In genomic region chr5:149960272-149961185, GRCh38 we compare ENCODE assay signal across 1 cellular context.
TF ChIP-seq lines count a peak whose summit lies in the region.

SLC26A2 (plus strand) TSS chr5:149960758; CDS start chr5:149977653, 16,895 bp downstream.

TF ChIP-seq in WTC11, 78 proteins besides CTCF, POLR2A, EP300 and RAD21 (continued from another document and continues in another):
- no peak for TF ChIP-seq ZNF532 (CRISPR knock-in tag; IDR thresholded peaks at IDR 0.05; ENCODE audit: borderline replicate concordance)
- no peak; the same call in 1 of the 2 replicates for TF ChIP-seq SMAD3 (CRISPR knock-in tag; IDR thresholded peaks at IDR 0.05; ENCODE audit: borderline replicate concordance)
- 0 out of 2 replicates have a peak, but pooled peaks have one; percentile 62 for TF ChIP-seq KAT7 (CRISPR knock-in tag; IDR thresholded peaks at IDR 0.05; ENCODE audit: borderline replicate concordance)
- TF ChIP-seq, protein P1, sequence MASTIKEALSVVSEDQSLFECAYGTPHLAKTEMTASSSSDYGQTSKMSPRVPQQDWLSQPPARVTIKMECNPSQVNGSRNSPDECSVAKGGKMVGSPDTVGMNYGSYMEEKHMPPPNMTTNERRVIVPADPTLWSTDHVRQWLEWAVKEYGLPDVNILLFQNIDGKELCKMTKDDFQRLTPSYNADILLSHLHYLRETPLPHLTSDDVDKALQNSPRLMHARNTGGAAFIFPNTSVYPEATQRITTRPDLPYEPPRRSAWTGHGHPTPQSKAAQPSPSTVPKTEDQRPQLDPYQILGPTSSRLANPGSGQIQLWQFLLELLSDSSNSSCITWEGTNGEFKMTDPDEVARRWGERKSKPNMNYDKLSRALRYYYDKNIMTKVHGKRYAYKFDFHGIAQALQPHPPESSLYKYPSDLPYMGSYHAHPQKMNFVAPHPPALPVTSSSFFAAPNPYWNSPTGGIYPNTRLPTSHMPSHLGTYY (CRISPR knock-in tag; IDR thresholded peaks at IDR 0.05) = no peak
- no peak for TF ChIP-seq MLX (CRISPR knock-in tag; IDR thresholded peaks at IDR 0.05)
- peak; percentile 86 for TF ChIP-seq MAX (CRISPR knock-in tag; IDR thresholded peaks at IDR 0.05)
- TF ChIP-seq, protein P2, sequence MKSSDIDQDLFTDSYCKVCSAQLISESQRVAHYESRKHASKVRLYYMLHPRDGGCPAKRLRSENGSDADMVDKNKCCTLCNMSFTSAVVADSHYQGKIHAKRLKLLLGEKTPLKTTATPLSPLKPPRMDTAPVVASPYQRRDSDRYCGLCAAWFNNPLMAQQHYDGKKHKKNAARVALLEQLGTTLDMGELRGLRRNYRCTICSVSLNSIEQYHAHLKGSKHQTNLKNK (CRISPR knock-in tag; IDR thresholded peaks at IDR 0.05) = no peak
- no peak for TF ChIP-seq JUN (CRISPR knock-in tag; IDR thresholded peaks at IDR 0.05)
- TF ChIP-seq, protein P3, sequence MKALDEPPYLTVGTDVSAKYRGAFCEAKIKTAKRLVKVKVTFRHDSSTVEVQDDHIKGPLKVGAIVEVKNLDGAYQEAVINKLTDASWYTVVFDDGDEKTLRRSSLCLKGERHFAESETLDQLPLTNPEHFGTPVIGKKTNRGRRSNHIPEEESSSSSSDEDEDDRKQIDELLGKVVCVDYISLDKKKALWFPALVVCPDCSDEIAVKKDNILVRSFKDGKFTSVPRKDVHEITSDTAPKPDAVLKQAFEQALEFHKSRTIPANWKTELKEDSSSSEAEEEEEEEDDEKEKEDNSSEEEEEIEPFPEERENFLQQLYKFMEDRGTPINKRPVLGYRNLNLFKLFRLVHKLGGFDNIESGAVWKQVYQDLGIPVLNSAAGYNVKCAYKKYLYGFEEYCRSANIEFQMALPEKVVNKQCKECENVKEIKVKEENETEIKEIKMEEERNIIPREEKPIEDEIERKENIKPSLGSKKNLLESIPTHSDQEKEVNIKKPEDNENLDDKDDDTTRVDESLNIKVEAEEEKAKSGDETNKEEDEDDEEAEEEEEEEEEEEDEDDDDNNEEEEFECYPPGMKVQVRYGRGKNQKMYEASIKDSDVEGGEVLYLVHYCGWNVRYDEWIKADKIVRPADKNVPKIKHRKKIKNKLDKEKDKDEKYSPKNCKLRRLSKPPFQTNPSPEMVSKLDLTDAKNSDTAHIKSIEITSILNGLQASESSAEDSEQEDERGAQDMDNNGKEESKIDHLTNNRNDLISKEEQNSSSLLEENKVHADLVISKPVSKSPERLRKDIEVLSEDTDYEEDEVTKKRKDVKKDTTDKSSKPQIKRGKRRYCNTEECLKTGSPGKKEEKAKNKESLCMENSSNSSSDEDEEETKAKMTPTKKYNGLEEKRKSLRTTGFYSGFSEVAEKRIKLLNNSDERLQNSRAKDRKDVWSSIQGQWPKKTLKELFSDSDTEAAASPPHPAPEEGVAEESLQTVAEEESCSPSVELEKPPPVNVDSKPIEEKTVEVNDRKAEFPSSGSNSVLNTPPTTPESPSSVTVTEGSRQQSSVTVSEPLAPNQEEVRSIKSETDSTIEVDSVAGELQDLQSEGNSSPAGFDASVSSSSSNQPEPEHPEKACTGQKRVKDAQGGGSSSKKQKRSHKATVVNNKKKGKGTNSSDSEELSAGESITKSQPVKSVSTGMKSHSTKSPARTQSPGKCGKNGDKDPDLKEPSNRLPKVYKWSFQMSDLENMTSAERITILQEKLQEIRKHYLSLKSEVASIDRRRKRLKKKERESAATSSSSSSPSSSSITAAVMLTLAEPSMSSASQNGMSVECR (CRISPR knock-in tag; IDR thresholded peaks at IDR 0.05; ENCODE audit: borderline replicate concordance) = peak; percentile 46; the same call in 1 of the 2 replicates
- no peak for TF ChIP-seq PREB (CRISPR knock-in tag; IDR thresholded peaks at IDR 0.05; ENCODE audit: borderline replicate concordance)
- no peak for TF ChIP-seq NFATC4 (CRISPR knock-in tag; IDR thresholded peaks at IDR 0.05)
- TF ChIP-seq ESRRA (CRISPR knock-in tag; IDR thresholded peaks at IDR 0.05; ENCODE audit: borderline replicate concordance) = no peak; the same call in 1 of the 2 replicates
- TF ChIP-seq, protein P4, sequence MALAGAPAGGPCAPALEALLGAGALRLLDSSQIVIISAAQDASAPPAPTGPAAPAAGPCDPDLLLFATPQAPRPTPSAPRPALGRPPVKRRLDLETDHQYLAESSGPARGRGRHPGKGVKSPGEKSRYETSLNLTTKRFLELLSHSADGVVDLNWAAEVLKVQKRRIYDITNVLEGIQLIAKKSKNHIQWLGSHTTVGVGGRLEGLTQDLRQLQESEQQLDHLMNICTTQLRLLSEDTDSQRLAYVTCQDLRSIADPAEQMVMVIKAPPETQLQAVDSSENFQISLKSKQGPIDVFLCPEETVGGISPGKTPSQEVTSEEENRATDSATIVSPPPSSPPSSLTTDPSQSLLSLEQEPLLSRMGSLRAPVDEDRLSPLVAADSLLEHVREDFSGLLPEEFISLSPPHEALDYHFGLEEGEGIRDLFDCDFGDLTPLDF (CRISPR knock-in tag; IDR thresholded peaks at IDR 0.05) = no peak
- peak; percentile 27; the same call in 1 of the 2 replicates for TF ChIP-seq GABPB1 (CRISPR knock-in tag; IDR thresholded peaks at IDR 0.05)
- peak; percentile 87; the same call in 1 of the 2 replicates for TF ChIP-seq FOXP1 (CRISPR knock-in tag; IDR thresholded peaks at IDR 0.05; ENCODE audit: borderline replicate concordance)
- TF ChIP-seq CDX4 (CRISPR knock-in tag; IDR thresholded peaks at IDR 0.05; ENCODE audit: borderline replicate concordance) = no peak
- TF ChIP-seq CREB1 (CRISPR knock-in tag; IDR thresholded peaks at IDR 0.05) = 0 out of 2 replicates have a peak, but pooled peaks have one; percentile 39
- TF ChIP-seq TEAD1 (CRISPR knock-in tag; IDR thresholded peaks at IDR 0.05) = peak; percentile 69; the same call in 1 of the 2 replicates
- no peak for TF ChIP-seq TEAD4 (CRISPR knock-in tag; IDR thresholded peaks at IDR 0.05)
- no peak for TF ChIP-seq ZNF416 (CRISPR knock-in tag; IDR thresholded peaks at IDR 0.05)
- TF ChIP-seq, protein P5, sequence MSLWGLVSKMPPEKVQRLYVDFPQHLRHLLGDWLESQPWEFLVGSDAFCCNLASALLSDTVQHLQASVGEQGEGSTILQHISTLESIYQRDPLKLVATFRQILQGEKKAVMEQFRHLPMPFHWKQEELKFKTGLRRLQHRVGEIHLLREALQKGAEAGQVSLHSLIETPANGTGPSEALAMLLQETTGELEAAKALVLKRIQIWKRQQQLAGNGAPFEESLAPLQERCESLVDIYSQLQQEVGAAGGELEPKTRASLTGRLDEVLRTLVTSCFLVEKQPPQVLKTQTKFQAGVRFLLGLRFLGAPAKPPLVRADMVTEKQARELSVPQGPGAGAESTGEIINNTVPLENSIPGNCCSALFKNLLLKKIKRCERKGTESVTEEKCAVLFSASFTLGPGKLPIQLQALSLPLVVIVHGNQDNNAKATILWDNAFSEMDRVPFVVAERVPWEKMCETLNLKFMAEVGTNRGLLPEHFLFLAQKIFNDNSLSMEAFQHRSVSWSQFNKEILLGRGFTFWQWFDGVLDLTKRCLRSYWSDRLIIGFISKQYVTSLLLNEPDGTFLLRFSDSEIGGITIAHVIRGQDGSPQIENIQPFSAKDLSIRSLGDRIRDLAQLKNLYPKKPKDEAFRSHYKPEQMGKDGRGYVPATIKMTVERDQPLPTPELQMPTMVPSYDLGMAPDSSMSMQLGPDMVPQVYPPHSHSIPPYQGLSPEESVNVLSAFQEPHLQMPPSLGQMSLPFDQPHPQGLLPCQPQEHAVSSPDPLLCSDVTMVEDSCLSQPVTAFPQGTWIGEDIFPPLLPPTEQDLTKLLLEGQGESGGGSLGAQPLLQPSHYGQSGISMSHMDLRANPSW (CRISPR knock-in tag; conservative IDR thresholded peaks at IDR 0.05; ENCODE audit: low read depth) = no peak
- TF ChIP-seq, protein P6, sequence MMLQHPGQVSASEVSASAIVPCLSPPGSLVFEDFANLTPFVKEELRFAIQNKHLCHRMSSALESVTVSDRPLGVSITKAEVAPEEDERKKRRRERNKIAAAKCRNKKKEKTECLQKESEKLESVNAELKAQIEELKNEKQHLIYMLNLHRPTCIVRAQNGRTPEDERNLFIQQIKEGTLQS (CRISPR knock-in tag; conservative IDR thresholded peaks at IDR 0.05) = no peak
- TF ChIP-seq ZNF396 (CRISPR knock-in tag; IDR thresholded peaks at IDR 0.05; ENCODE audit: borderline replicate concordance) = no peak
- TF ChIP-seq ZNF317 (CRISPR knock-in tag; IDR thresholded peaks at IDR 0.05; ENCODE audit: borderline replicate concordance, low read depth) = no peak
- TF ChIP-seq HMGA2 (CRISPR knock-in tag; IDR thresholded peaks at IDR 0.05) = no peak
- no peak for TF ChIP-seq AFF4 (CRISPR knock-in tag; IDR thresholded peaks at IDR 0.05; ENCODE audit: borderline replicate concordance)
- no peak for TF ChIP-seq RELA (CRISPR knock-in tag; IDR thresholded peaks at IDR 0.05; ENCODE audit: borderline replicate concordance)
- no peak for TF ChIP-seq SMAD4 (CRISPR knock-in tag; IDR thresholded peaks at IDR 0.05)
- TF ChIP-seq IRF2 (CRISPR knock-in tag; IDR thresholded peaks at IDR 0.05; ENCODE audit: borderline replicate concordance, low read depth) = 0 out of 2 replicates have a peak, but pooled peaks have one; percentile 33
- TF ChIP-seq GRHL2 (CRISPR knock-in tag; IDR thresholded peaks at IDR 0.05; ENCODE audit: insufficient replicate concordance, severe bottlenecking) = no peak
- TF ChIP-seq ZNF423 (CRISPR knock-in tag; IDR thresholded peaks at IDR 0.05) = no peak
- no peak for TF ChIP-seq GTF2I (CRISPR knock-in tag; conservative IDR thresholded peaks at IDR 0.05)
- TF ChIP-seq NR2C2 (CRISPR knock-in tag; IDR thresholded peaks at IDR 0.05) = no peak
